ENCODE assay signal across 1 cellular context in genomic region chr5:42872865-42873264, GRCh38.
TF ChIP-seq lines count a peak whose summit lies in the region.

No MANE protein-coding gene starts in this region.

TF ChIP-seq in K562, 482 proteins besides CTCF, POLR2A, EP300 and RAD21 (continued from another document and continues in another):
- no peak for TF ChIP-seq NCOA2 (IDR thresholded peaks at IDR 0.05; ENCODE audit: partially characterized antibody in 2 of 2)
- peak; percentile 95 to 96 for TF ChIP-seq KDM1A (IDR thresholded peaks at IDR 0.05)
- no peak for TF ChIP-seq ETV6 (IDR thresholded peaks at IDR 0.05; ENCODE audit: borderline replicate concordance in 1 of 2, low read depth in 2 of 2, low read length in 1 of 2)
- no peak for TF ChIP-seq ETV6 (CRISPR knock-in tag; IDR thresholded peaks at IDR 0.05; ENCODE audit: borderline replicate concordance)
- no peak for TF ChIP-seq ZC3H4 (CRISPR knock-in tag; IDR thresholded peaks at IDR 0.05; ENCODE audit: borderline replicate concordance)
- TF ChIP-seq CTBP1 (IDR thresholded peaks at IDR 0.05; ENCODE audit: borderline replicate concordance), result peak; percentile 77; the same call in 1 of the 2 replicates
- no peak for TF ChIP-seq CHD4 (IDR thresholded peaks at IDR 0.05; ENCODE audit: insufficient read depth, insufficient replicate concordance, low read depth, low read length, poor library complexity, severe bottlenecking)
- peak; percentile 97 for TF ChIP-seq TCF3 (CRISPR knock-in tag; IDR thresholded peaks at IDR 0.05)
- no peak for TF ChIP-seq ZNF668 (CRISPR knock-in tag; IDR thresholded peaks at IDR 0.05)
- TF ChIP-seq SP1 (CRISPR knock-in tag; IDR thresholded peaks at IDR 0.05), result no peak
- no peak for TF ChIP-seq NR2F6 (CRISPR knock-in tag; IDR thresholded peaks at IDR 0.05)
- peak; percentile 43; the same call in 1 of the 2 replicates for TF ChIP-seq ETS1 (conservative IDR thresholded peaks at IDR 0.05; ENCODE audit: control insufficient read depth, low read depth, low read length)
- no peak for TF ChIP-seq ARID2 (IDR thresholded peaks at IDR 0.05)
- 0 out of 2 replicates have a peak, but pooled peaks have one; percentile 48 for TF ChIP-seq ZBTB2 (IDR thresholded peaks at IDR 0.05)
- TF ChIP-seq MTA1 (IDR thresholded peaks at IDR 0.05; ENCODE audit: borderline replicate concordance), result no peak; the same call in 1 of the 2 replicates
- TF ChIP-seq SP2 (IDR thresholded peaks at IDR 0.05; ENCODE audit: extremely low read depth, low read depth, low read length, poor library complexity, severe bottlenecking), result no peak
- no peak for TF ChIP-seq ATF4 (CRISPR knock-in tag; IDR thresholded peaks at IDR 0.05)
- TF ChIP-seq CREB1 (IDR thresholded peaks at IDR 0.05), result 0 out of 2 replicates have a peak, but pooled peaks have one; percentile 19
- no peak for TF ChIP-seq CREB1 (CRISPR knock-in tag; IDR thresholded peaks at IDR 0.05)
- TF ChIP-seq SRSF7 (optimal IDR thresholded peaks at IDR 0.05; ENCODE audit: low read depth, low read length), result no peak
- 0 out of 2 replicates have a peak, but pooled peaks have one; percentile 32 for TF ChIP-seq ZBTB17 (CRISPR knock-in tag; IDR thresholded peaks at IDR 0.05)
- TF ChIP-seq BRF1 (IDR thresholded peaks at IDR 0.05; ENCODE audit: borderline replicate concordance, extremely low read depth, insufficient read length), result no peak
- no peak; the same call in 1 of the 2 replicates for TF ChIP-seq PKNOX1 (IDR thresholded peaks at IDR 0.05)
- TF ChIP-seq TAL1 (IDR thresholded peaks at IDR 0.05), result peak; percentile 96
- TF ChIP-seq DPF2 (IDR thresholded peaks at IDR 0.05), result peak; percentile 96
- no peak for TF ChIP-seq SMAD2 (IDR thresholded peaks at IDR 0.05; ENCODE audit: low read depth, low read length)
- no peak for TF ChIP-seq MCM3 (IDR thresholded peaks at IDR 0.05)
- no peak for TF ChIP-seq ZNF282 (CRISPR knock-in tag; IDR thresholded peaks at IDR 0.05)
- TF ChIP-seq HOXB6 (CRISPR knock-in tag; IDR thresholded peaks at IDR 0.05; ENCODE audit: borderline replicate concordance), result no peak
- TF ChIP-seq ATF7 (IDR thresholded peaks at IDR 0.05), result 0 out of 2 replicates have a peak, but pooled peaks have one; percentile 38
- no peak for TF ChIP-seq SIN3B (IDR thresholded peaks at IDR 0.05; ENCODE audit: low read depth)
- TF ChIP-seq GATAD2A (IDR thresholded peaks at IDR 0.05), result no peak
- peak; percentile 29 for TF ChIP-seq TAF1 (IDR thresholded peaks at IDR 0.05; ENCODE audit: control insufficient read depth, extremely low read depth, insufficient read depth, low read length, severe bottlenecking)
- TF ChIP-seq ZNF764 (CRISPR knock-in tag; IDR thresholded peaks at IDR 0.05; ENCODE audit: low read depth), result no peak
- no peak for TF ChIP-seq POLR2B (IDR thresholded peaks at IDR 0.05; ENCODE audit: low read depth, partially characterized antibody)
- peak; percentile 82 for TF ChIP-seq GATA2 (CRISPR knock-in tag; IDR thresholded peaks at IDR 0.05)
- TF ChIP-seq CCNT2 (IDR thresholded peaks at IDR 0.05; ENCODE audit: borderline replicate concordance, extremely low read depth, insufficient read length, low read depth, low read length), result peak; percentile 33
- no peak for TF ChIP-seq MXD1 (CRISPR knock-in tag; IDR thresholded peaks at IDR 0.05; ENCODE audit: borderline replicate concordance, poor library complexity, severe bottlenecking)
- TF ChIP-seq ZNF354B (CRISPR knock-in tag; IDR thresholded peaks at IDR 0.05), result no peak
- TF ChIP-seq ZNF695 (CRISPR knock-in tag; IDR thresholded peaks at IDR 0.05), result no peak
- TF ChIP-seq ZNF41 (CRISPR knock-in tag; conservative IDR thresholded peaks at IDR 0.05), result no peak
- no peak for TF ChIP-seq KAT7 (CRISPR knock-in tag; IDR thresholded peaks at IDR 0.05; ENCODE audit: borderline replicate concordance)
- TF ChIP-seq EHMT2 (IDR thresholded peaks at IDR 0.05), result no peak
- 0 out of 2 replicates have a peak, but pooled peaks have one; percentile 27 for TF ChIP-seq MITF (IDR thresholded peaks at IDR 0.05)
- no peak; the same call in 1 of the 2 replicates for TF ChIP-seq ETV5 (CRISPR knock-in tag; IDR thresholded peaks at IDR 0.05; ENCODE audit: low read depth)
- TF ChIP-seq NBN (IDR thresholded peaks at IDR 0.05; ENCODE audit: low read depth), result peak; percentile 59; the same call in 1 of the 2 replicates
- 0 out of 2 replicates have a peak, but pooled peaks have one; percentile 20 for TF ChIP-seq ZNF592 (IDR thresholded peaks at IDR 0.05)
- TF ChIP-seq SMARCE1 (IDR thresholded peaks at IDR 0.05), result peak; percentile 90
- peak; percentile 64 for TF ChIP-seq MYC (IDR thresholded peaks at IDR 0.05; ENCODE audit: low read depth, low read length)
- TF ChIP-seq MYC (CRISPR knock-in tag; IDR thresholded peaks at IDR 0.05; ENCODE audit: borderline replicate concordance, low read depth), result no peak
- TF ChIP-seq ZNF395 (CRISPR knock-in tag; IDR thresholded peaks at IDR 0.05), result peak; percentile 74; the same call in 1 of the 2 replicates
- TF ChIP-seq ZBTB9 (CRISPR knock-in tag; IDR thresholded peaks at IDR 0.05), result 0 out of 2 replicates have a peak, but pooled peaks have one; percentile 54
- no peak for TF ChIP-seq HES1 (IDR thresholded peaks at IDR 0.05; ENCODE audit: low read depth)
- no peak for TF ChIP-seq ZNF146 (CRISPR knock-in tag; IDR thresholded peaks at IDR 0.05; ENCODE audit: unreplicated experiment)
- TF ChIP-seq HDAC2 (IDR thresholded peaks at IDR 0.05), result peak; percentile 77; the same call in 1 of the 2 replicates
- no peak for TF ChIP-seq ELF2 (CRISPR knock-in tag; IDR thresholded peaks at IDR 0.05)
- TF ChIP-seq ZFPM2 (CRISPR knock-in tag; IDR thresholded peaks at IDR 0.05), result no peak
- TF ChIP-seq MAFF (IDR thresholded peaks at IDR 0.05; ENCODE audit: low read length), result no peak
